In genomic region chr19:45506991-45507863, GRCh38 we compare ENCODE assay signal across 8 cellular contexts. TPM values are rescaled to one million over a fixed set of nuclear protein-coding genes. Genes with fewer than 3 reads are reported as not detected.
DNase-seq lines count a peak whose midpoint lies in the region; ATAC-seq and TF ChIP-seq lines count a peak whose summit lies in the region.

VASP (plus strand) TSS chr19:45507479; CDS start chr19:45507772, 293 bp downstream.

- H3K36me3 ChIP-seq in heart left ventricle = peaks cover 0 to 15% (median 0%) of the 10 kb centered on the region in 9 donors

- no peaks in the 10 kb centered on the region for H3K9me3 ChIP-seq in heart left ventricle

- peaks cover 10% of the 10 kb centered on the region for H3K4me1 Mint-ChIP-seq in type B pancreatic cell (ENCODE audit: unreplicated experiment)

- DNase-seq in HEK293T (ENCODE audit: extremely low spot score) (peak; percentile 76), MV-4-11 (lab: John Stamatoyannopoulos, UW) (peak; percentile 95), SW480 (ENCODE audit: low spot score) (peak; percentile 95), heart left ventricle (peak; percentile 89 to 93 (median 90)), posterior vena cava (ENCODE audit: low spot score) (peak; percentile 96), type B pancreatic cell (ENCODE audit: extremely low spot score, unreplicated experiment) (peak; percentile 84)
- DNase-seq in activated naive CD8-positive, alpha-beta T cell treated with anti-CD3 and anti-CD28 coated beads, Interleukin-2, amount 50 U/mL, for 16 hours (ENCODE audit: low read depth, low spot score) = peak; percentile 80

- H3K27me3 ChIP-seq in heart left ventricle = no peaks in the 10 kb centered on the region

- peak; percentile 79 to 84 (median 81) for ATAC-seq in heart left ventricle

- peak within 1 kb of the TSS; percentile 84 to 99 (median 96) for H3K27ac ChIP-seq in heart left ventricle

- H3K4me1 ChIP-seq in heart left ventricle = peaks cover 0 to 53% (median 23%) of the 10 kb centered on the region in 12 donors

- intact Hi-C loops in heart left ventricle (cut with DNase I) (loop anchor here in 3 of 10 donors (5.0 kb wide), 3 partner anchors 75 to 185 kb away; partner anchors contain the start of genes OPA3 (in 2 of the 3), QPCTL (in 1 of the 3) and SNRPD2 (in 1 of the 3)), posterior vena cava (cut with DNase I) (no loop called here)

- POLR2A ChIA-PET in HEK293T (lab: Yijun Ruan, JAX) = interaction anchor here (1.0 to 1.4 kb wide), 2 partner anchors 12 to 14 kb away, joined by 3 to 4 read pairs; no protein-coding TSS in a partner anchor

- 0 to 1% (median 1%) methylated on average over 34 to 65 of the region's 65 CpGs for WGBS in heart left ventricle, 4 donors

- H3K4me3 Mint-ChIP-seq in type B pancreatic cell = peak within 1 kb of the TSS; percentile 95

- CTCF ChIA-PET in HEK293T (lab: Yijun Ruan, JAX) = interaction anchor here (1.1 kb wide), 1 partner anchor 29 kb away, joined by 4 read pairs; no protein-coding TSS in a partner anchor

- H3K4me3 ChIP-seq in GM08714 (ENCODE audit: low read length) (peak within 1 kb of the TSS; percentile 99), heart left ventricle (peak within 1 kb of the TSS; percentile 78 to 100 (median 96))

- H3K36me3 Mint-ChIP-seq in type B pancreatic cell = peaks cover 4% of the 10 kb centered on the region

- peak; percentile 38 to 95 for TF ChIP-seq POLR2A in heart left ventricle (IDR thresholded peaks at IDR 0.05)

- H3K9me3 Mint-ChIP-seq in type B pancreatic cell = no peaks in the 10 kb centered on the region

- TF ChIP-seq CTCF in heart left ventricle (IDR thresholded peaks at IDR 0.05) (no peak), type B pancreatic cell (conservative IDR thresholded peaks at IDR 0.05) (no peak)

- peak within 1 kb of the TSS; percentile 95 for H3K27ac Mint-ChIP-seq in type B pancreatic cell

- H3K27me3 Mint-ChIP-seq in type B pancreatic cell = peaks cover 22% of the 10 kb centered on the region

TF ChIP-seq in HEK293T, 16 proteins besides CTCF, POLR2A, EP300 and RAD21:
- TF ChIP-seq ZNF384 (IDR thresholded peaks at IDR 0.05) = no peak
- TF ChIP-seq FOXM1 (IDR thresholded peaks at IDR 0.05; ENCODE audit: borderline replicate concordance) = peak; percentile 57; the same call in 1 of the 2 replicates
- TF ChIP-seq SP1 (IDR thresholded peaks at IDR 0.05) = no peak
- peak; percentile 85 for TF ChIP-seq L3MBTL2 (conservative IDR thresholded peaks at IDR 0.05)
- TF ChIP-seq FOXK2 (IDR thresholded peaks at IDR 0.05) = no peak

RNA-seq across cellular contexts. Expression of gene VASP, which starts in this region (rescaled TPM):
- total RNA-seq in heart left ventricle (100 to 1,000 TPM in 1 of 9 donors, 10 to 100 TPM in 8; 31.2 to 106 (median 46.8) TPM), posterior vena cava (100 to 1,000 TPM; 159 to 204 TPM), type B pancreatic cell (ENCODE audit: low replicate concordance) (51.9 and 73.0 TPM in 2 replicates)
- polyA plus RNA-seq in heart left ventricle = 10 to 100 TPM; 50.9 to 74.9 TPM

Comparison
In these comparisons a context has a peak if more than half of its experiments do, and no peak if none do; other contexts are left out.
1. Peak in every context shown above with its lines: DNase-seq, ATAC-seq, H3K4me3 ChIP-seq and H3K27ac ChIP-seq.